ENCODE assay signal across 15 cellular contexts in genomic region chr12:50218386-50218785, GRCh38. TPM values are rescaled to one million over a fixed set of nuclear protein-coding genes. Genes with fewer than 3 reads are reported as not detected.
DNase-seq lines count a peak whose midpoint lies in the region; ATAC-seq, FAIRE-seq and TF ChIP-seq lines count a peak whose summit lies in the region.
"Had no signal": no experiment of that assay in that cellular context is flagged by ENCODE, and none has a peak within 500 bp of the region (broad histone marks: within the 10 kb centered on the region; RNA-seq: fewer than 3 reads in every experiment).

No MANE protein-coding gene starts in this region.

- H3K4me1 ChIP-seq in ACC112 (ENCODE audit: control insufficient read depth, insufficient read depth, low read length, unreplicated experiment): peaks cover 47% of the 10 kb centered on the region
- peaks cover 5% of the 10 kb centered on the region for H3K4me1 ChIP-seq in SJCRH30
- no peaks in the 10 kb centered on the region for H3K4me1 ChIP-seq in mucosa of descending colon (ENCODE audit: low read depth)

- H3K9me3 ChIP-seq in SJCRH30 (replicated peaks) (no peaks in the 10 kb centered on the region), mucosa of descending colon (no peaks in the 10 kb centered on the region)
- H3K9me3 ChIP-seq: BLaER1, uterus had no signal

- H3K36me3 ChIP-seq in ACC112 (ENCODE audit: insufficient read depth, low read length): peaks cover 11% of the 10 kb centered on the region; the same call in 1 of the 2 replicates
- H3K36me3 ChIP-seq in SJCRH30: peaks cover 2% of the 10 kb centered on the region; the same call in 1 of the 2 replicates
- H3K36me3 ChIP-seq in mucosa of descending colon (ENCODE audit: low read depth): no peaks in the 10 kb centered on the region
- H3K36me3 ChIP-seq: BLaER1, uterus had no signal

- TF ChIP-seq CTCF in glutamatergic neuron (IDR thresholded peaks at IDR 0.05; ENCODE audit: partially characterized antibody, unreplicated experiment) (no peak), mucosa of descending colon (IDR thresholded peaks at IDR 0.05) (no peak)

- H3K27me3 Mint-ChIP-seq in T-cell (no peaks in the 10 kb centered on the region), glutamatergic neuron (ENCODE audit: unreplicated experiment) (no peaks in the 10 kb centered on the region)
- H3K27me3 Mint-ChIP-seq: brain had no signal

- POLR2A ChIA-PET in T-cell (lab: Charles Lee): interaction anchor here in 1 of 2 donors (0.6 kb wide), 1 partner anchor 64 kb away, joined by 4 read pairs; no protein-coding TSS in a partner anchor

- peak; percentile 45 for DNase-seq in H54 (ENCODE audit: insufficient read length, low spot score)
- no peak for DNase-seq in T-cell
- no peak for DNase-seq in glutamatergic neuron
- no peak for DNase-seq in NCI-H2081 (lab: John Stamatoyannopoulos, UW)
- no peak for DNase-seq in SJCRH30
- no peak for DNase-seq in mucosa of descending colon
- DNase-seq: activated effector memory CD4-positive, alpha-beta T cell treated with Interleukin-2 at 50 U/mL for 16 hours; DND-41; effector memory CD4-positive, alpha-beta T cell; uterus had no signal

- peak overlapping the region; percentile 57 for H3K4me3 ChIP-seq in ACC112 (ENCODE audit: low read depth, low read length)
- no peak overlapping the region for H3K4me3 ChIP-seq in SJCRH30
- no peak overlapping the region for H3K4me3 ChIP-seq in mucosa of descending colon
- H3K4me3 ChIP-seq: BLaER1, uterus had no signal

- H3K9me3 Mint-ChIP-seq in T-cell (no peaks in the 10 kb centered on the region), glutamatergic neuron (ENCODE audit: unreplicated experiment) (peaks cover 2% of the 10 kb centered on the region)
- H3K9me3 Mint-ChIP-seq: brain had no signal

- no peak overlapping the region for H2AFZ ChIP-seq in ACC112 (ENCODE audit: low read length, unreplicated experiment)

- no peak for TF ChIP-seq POLR2A in H54 (IDR thresholded peaks at IDR 0.05; ENCODE audit: low read depth, low read length)

- peak overlapping the region; percentile 27 to 80 for H3K27ac Mint-ChIP-seq in T-cell
- H3K27ac Mint-ChIP-seq in glutamatergic neuron (ENCODE audit: unreplicated experiment): no peak overlapping the region
- H3K27ac Mint-ChIP-seq: brain had no signal

- peaks cover 80% of the 10 kb centered on the region for H3K79me2 ChIP-seq in ACC112 (ENCODE audit: control insufficient read depth, insufficient read depth, low read length, unreplicated experiment)

- FAIRE-seq in H54 (lab: Jason Lieb, UNC): peak; percentile 89
- FAIRE-seq: H1 had no signal

- intact Hi-C loops in mucosa of descending colon (cut with DNase I, micrococcal nuclease): no loop called here

- CTCF ChIA-PET in T-cell (lab: Charles Lee): interaction anchor here (0.6 to 0.9 kb wide), 2 partner anchors 32 to 65 kb away, joined by 3 to 6 read pairs; partner anchors contain the start of gene LIMA1 (in 1 of the 2)

- H3K27me3 ChIP-seq in ACC112 (ENCODE audit: insufficient read depth, low read length) (no peaks in the 10 kb centered on the region), SJCRH30 (no peaks in the 10 kb centered on the region)
- H3K27me3 ChIP-seq: BLaER1, uterus had no signal

- H3K4me3 Mint-ChIP-seq in T-cell (no peak overlapping the region), glutamatergic neuron (ENCODE audit: unreplicated experiment) (peak overlapping the region; percentile 14)

- H3K36me3 Mint-ChIP-seq in T-cell: no peaks in the 10 kb centered on the region
- H3K36me3 Mint-ChIP-seq in glutamatergic neuron (ENCODE audit: unreplicated experiment): no peaks in the 10 kb centered on the region

- peak overlapping the region; percentile 59 for H3K27ac ChIP-seq in ACC112 (ENCODE audit: low read depth, low read length)
- no peak overlapping the region for H3K27ac ChIP-seq in SJCRH30
- H3K27ac ChIP-seq: BLaER1, uterus had no signal

- H3K4me1 Mint-ChIP-seq in T-cell: peaks cover 39 to 53% (median 43%) of the 10 kb centered on the region in 3 donors
- peaks cover 8% of the 10 kb centered on the region for H3K4me1 Mint-ChIP-seq in glutamatergic neuron (ENCODE audit: low read depth, unreplicated experiment)

- ATAC-seq in T-cell (replicated peaks in 1 of 4): no peak
- no peak for ATAC-seq in HG02678 (IDR thresholded peaks at IDR 0.05; ENCODE audit: unreplicated experiment)
- no peak for ATAC-seq in mucosa of descending colon

RNA-seq across cellular contexts. Expression of gene CERS5, which starts 51.2 kb away (rescaled TPM):
- 10 to 100 TPM; 41.1 to 58.5 (median 46.2) TPM for total RNA-seq in T-cell
- total RNA-seq in glutamatergic neuron (ENCODE audit: unreplicated experiment): 125 TPM
- total RNA-seq in SJCRH30 (2014; rRNA removed; shearing (Covaris generic)): 43.4 and 58.7 TPM in 2 replicates
- total RNA-seq in mucosa of descending colon: 10 to 100 TPM; 21.0 to 26.2 (median 23.0) TPM
